Comparison of ENCODE assay signal across 8 cellular contexts in genomic region chr6:33080127-33081089, GRCh38. TPM values are rescaled to one million over a fixed set of nuclear protein-coding genes. Genes with fewer than 3 reads are reported as not detected.
DNase-seq lines count a peak whose midpoint lies in the region; ATAC-seq and TF ChIP-seq lines count a peak whose summit lies in the region.

No MANE protein-coding gene starts in this region.

- H3K9me3 Mint-ChIP-seq in MCF 10A (ENCODE audit: unreplicated experiment), result no peaks in the 10 kb centered on the region
- H3K9me3 Mint-ChIP-seq in stimulated activated naive CD8-positive, alpha-beta T cell treated with anti-CD3 and anti-CD28 coated beads, Interleukin-15, amount 100 ng/mL, for 72 hours, result no peaks in the 10 kb centered on the region

- intact Hi-C loops in breast epithelium (cut with DNase I; ENCODE audit: low total_unique reads) (loop anchor here (10.0 kb wide), 1 partner anchor 66 kb away; no protein-coding TSS in a partner anchor), MCF 10A (cut with micrococcal nuclease) (no loop called here), dorsolateral prefrontal cortex (cut with DNase I) (loop anchor here in 1 of 2 donors (5.0 kb wide), 1 partner anchor 63 kb away; no protein-coding TSS in a partner anchor), left lung (cut with DNase I) (no loop called here)

- no peak for TF ChIP-seq POLR2A in breast epithelium (IDR thresholded peaks at IDR 0.05)

- H3K27ac ChIP-seq in breast epithelium, result peak overlapping the region; percentile 86 to 93
- H3K27ac ChIP-seq in dorsolateral prefrontal cortex, result peak overlapping the region in 44 of 59 donors; percentile 7 to 86 (median 63)
- peak overlapping the region; percentile 54 to 81 for H3K27ac ChIP-seq in left lung

- no peaks in the 10 kb centered on the region for H3K4me1 ChIP-seq in breast epithelium
- H3K4me1 ChIP-seq in left lung, result peaks cover 0 to 36% of the 10 kb centered on the region in 2 donors

- no peak overlapping the region for H3K4me3 Mint-ChIP-seq in MCF 10A (ENCODE audit: unreplicated experiment)
- peak overlapping the region; percentile 68 to 70 for H3K4me3 Mint-ChIP-seq in stimulated activated naive CD8-positive, alpha-beta T cell treated with anti-CD3 and anti-CD28 coated beads, Interleukin-15, amount 100 ng/mL, for 72 hours

- TF ChIP-seq CTCF in breast epithelium (IDR thresholded peaks at IDR 0.05) (no peak), MCF 10A (IDR thresholded peaks at IDR 0.05; ENCODE audit: unreplicated experiment) (no peak), dorsolateral prefrontal cortex (IDR thresholded peaks at IDR 0.05 in 54 of 56, conservative IDR thresholded peaks at IDR 0.05 in 2 of 56; ENCODE audit: low read depth in 1 of 56, partially characterized antibody in 56 of 56) (no peak), left lung (IDR thresholded peaks at IDR 0.05) (no peak)

- H3K27me3 ChIP-seq in breast epithelium, result no peaks in the 10 kb centered on the region
- H3K27me3 ChIP-seq in dorsolateral prefrontal cortex, result peaks cover 0 to 45% (median 0%) of the 10 kb centered on the region in 45 donors
- no peaks in the 10 kb centered on the region for H3K27me3 ChIP-seq in left lung

- POLR2A ChIA-PET in MCF 10A (lab: Yijun Ruan, JAX), result no interaction called here

- H3K4me1 Mint-ChIP-seq in MCF 10A (ENCODE audit: insufficient read depth, unreplicated experiment), result no peaks in the 10 kb centered on the region
- H3K4me1 Mint-ChIP-seq in stimulated activated naive CD8-positive, alpha-beta T cell treated with anti-CD3 and anti-CD28 coated beads, Interleukin-15, amount 100 ng/mL, for 72 hours, result peaks cover 66% of the 10 kb centered on the region

- H3K9me3 ChIP-seq in breast epithelium (no peaks in the 10 kb centered on the region), left lung (no peaks in the 10 kb centered on the region)

- DNase-seq in breast epithelium (ENCODE audit: low spot score in 2 of 2) (peak in 1 of 2 donors; percentile 69), MCF 10A (ENCODE audit: unreplicated experiment) (no peak), dorsolateral prefrontal cortex (peak in 3 of 10 donors; percentile 49 to 70 (median 69)), left lung (peak; percentile 55 to 82), NCI-H1417 treated with DMSO at 0.1 percent for 48 hours (lab: John Stamatoyannopoulos, UW) (no peak)
- no peak for DNase-seq in stimulated activated naive CD8-positive, alpha-beta T cell treated with anti-CD3 and anti-CD28 coated beads, Interleukin-15, amount 100 ng/mL, for 72 hours

- ATAC-seq in left lung (peak; percentile 37), HG03565 (IDR thresholded peaks at IDR 0.05; ENCODE audit: unreplicated experiment) (no peak), GM18868 (IDR thresholded peaks at IDR 0.05; ENCODE audit: unreplicated experiment) (no peak)
- ATAC-seq in stimulated activated naive CD8-positive, alpha-beta T cell treated with anti-CD3 and anti-CD28 coated beads, Interleukin-15, amount 100 ng/mL, for 72 hours, result no peak

- H3K36me3 Mint-ChIP-seq in MCF 10A (ENCODE audit: insufficient read depth, unreplicated experiment), result no peaks in the 10 kb centered on the region

- no TSS peak for BruUV-seq in MCF 10A (replicated peaks; lab: Mats Ljungman, UMichigan)

- no peaks in the 10 kb centered on the region for H3K36me3 ChIP-seq in breast epithelium
- peaks cover 0 to 14% of the 10 kb centered on the region in 2 donors for H3K36me3 ChIP-seq in left lung

- CTCF ChIA-PET in MCF 10A (lab: Yijun Ruan, JAX), result interaction anchor here (1.8 kb wide), 1 partner anchor 12 kb away, joined by 3 read pairs; no protein-coding TSS in a partner anchor

- H3K4me3 ChIP-seq in breast epithelium, result peak overlapping the region; percentile 38 to 74 (median 56)
- peak overlapping the region; percentile 0 to 69 (median 54) for H3K4me3 ChIP-seq in dorsolateral prefrontal cortex
- H3K4me3 ChIP-seq in left lung, result peak overlapping the region; percentile 19 to 38

- H3K27me3 Mint-ChIP-seq in MCF 10A (ENCODE audit: insufficient read depth, unreplicated experiment), result peaks cover 94% of the 10 kb centered on the region
- no peaks in the 10 kb centered on the region for H3K27me3 Mint-ChIP-seq in stimulated activated naive CD8-positive, alpha-beta T cell treated with anti-CD3 and anti-CD28 coated beads, Interleukin-15, amount 100 ng/mL, for 72 hours

- no peak overlapping the region for H3K27ac Mint-ChIP-seq in MCF 10A (ENCODE audit: low read depth, unreplicated experiment)
- peak overlapping the region in 1 of 2 donors; percentile 2 for H3K27ac Mint-ChIP-seq in stimulated activated naive CD8-positive, alpha-beta T cell treated with anti-CD3 and anti-CD28 coated beads, Interleukin-15, amount 100 ng/mL, for 72 hours

RNA-seq across cellular contexts. Expression of gene HLA-DPB1, which starts 4.6 kb away (rescaled TPM):
- total RNA-seq in breast epithelium (10 to 100 TPM; 56.5 to 80.3 (median 58.2) TPM), MCF 10A (2022) (not detected in 2 replicates), dorsolateral prefrontal cortex (10 to 100 TPM; 14.1 to 88.3 (median 30.5) TPM), left lung (100 to 1,000 TPM; 206 to 326 TPM)

RNA-seq across cellular contexts. Expression of gene HLA-DPA1, which starts 7.0 kb away (rescaled TPM):
- total RNA-seq in breast epithelium (100 to 1,000 TPM in 1 of 3 donors, 10 to 100 TPM in 2; 51.8 to 116 (median 75.4) TPM), MCF 10A (2022) (not detected in 2 replicates), dorsolateral prefrontal cortex (100 to 1,000 TPM in 2 of 120 experiments, 10 to 100 TPM in 115, 1 to 10 TPM in 3; 5.9 to 107 (median 35.2) TPM), left lung (100 to 1,000 TPM; 354 to 476 TPM)

Comparison
In these comparisons a context has a peak if more than half of its experiments do, and no peak if none do; other contexts are left out.
1. RNA of gene HLA-DPB1, which starts 4.6 kb away (total RNA-seq): 206 to 326 TPM in left lung, 56.5 to 80.3 TPM in breast epithelium and 14.1 to 88.3 TPM in dorsolateral prefrontal cortex; not detected in MCF 10A; every median in the first group is over 10 times any median in the second.
2. DNase-seq: peak in left lung (2 of 2); none in MCF 10A (single experiment), stimulated activated naive CD8-positive, alpha-beta T cell treated with anti-CD3 and anti-CD28 coated beads, Interleukin-15, amount 100 ng/mL, for 72 hours (0 of 2) and NCI-H1417 treated with DMSO at 0.1 percent for 48 hours (single experiment).
3. Peak in every context shown above with its lines, with median percentiles within 50 percentile points of each other: H3K27ac ChIP-seq and H3K4me3 ChIP-seq.